1 cellular context compared by ENCODE assay signal in the genomic region with DNA sequence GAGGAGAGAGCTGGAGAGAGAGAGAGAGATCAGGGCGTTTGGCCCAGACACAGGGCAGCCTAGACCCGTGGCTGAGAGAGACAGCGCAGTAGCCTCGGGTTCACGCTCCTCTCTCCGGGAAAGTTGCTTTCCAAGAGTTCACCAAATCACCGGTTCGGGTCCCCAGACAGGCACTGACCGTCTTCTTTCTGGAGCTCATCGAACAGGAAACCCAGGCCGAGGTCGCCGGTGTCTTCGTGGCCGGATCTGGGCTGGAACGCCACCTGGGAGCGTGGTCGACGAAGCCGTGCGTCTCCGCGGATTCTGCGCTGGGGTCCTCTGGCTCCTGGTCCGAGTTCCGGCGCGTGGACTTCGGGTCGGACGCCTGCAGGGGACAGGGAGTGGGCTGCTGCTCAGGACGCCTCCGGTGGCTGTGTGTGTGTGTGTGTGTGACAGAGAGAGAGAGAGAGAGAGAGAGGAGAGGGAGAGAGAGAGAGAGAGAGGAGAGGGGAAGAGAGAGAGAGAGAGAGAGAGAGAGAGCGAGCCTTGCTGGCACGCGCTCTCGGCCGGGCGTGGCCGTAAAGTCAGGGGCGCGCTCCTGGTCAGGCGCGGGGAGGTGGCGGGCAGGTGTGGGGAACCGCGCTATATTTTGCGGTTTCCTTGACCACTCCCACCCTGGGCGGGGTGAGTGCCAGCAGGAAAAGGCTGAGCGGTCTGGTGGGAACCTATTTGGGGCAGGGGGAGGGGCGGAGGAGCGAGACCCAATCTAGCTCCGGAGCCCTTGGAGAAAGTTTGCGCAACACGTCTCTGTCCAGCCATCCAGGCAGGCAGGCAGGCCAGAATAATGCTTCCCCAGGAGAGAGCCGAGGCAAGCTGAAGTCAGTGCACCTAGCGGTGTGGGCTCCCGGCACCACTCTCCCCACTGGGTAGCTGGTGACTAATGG.
A peak's percentile ranks its signal among the peaks of the same experiment; 100 is the strongest.
TF ChIP-seq lines count a peak whose summit lies in the region.

No MANE protein-coding gene starts in this region.

TF ChIP-seq in HEK293, 187 proteins besides CTCF, POLR2A, EP300 and RAD21 (continued from another document):
- TF ChIP-seq, protein P1, sequence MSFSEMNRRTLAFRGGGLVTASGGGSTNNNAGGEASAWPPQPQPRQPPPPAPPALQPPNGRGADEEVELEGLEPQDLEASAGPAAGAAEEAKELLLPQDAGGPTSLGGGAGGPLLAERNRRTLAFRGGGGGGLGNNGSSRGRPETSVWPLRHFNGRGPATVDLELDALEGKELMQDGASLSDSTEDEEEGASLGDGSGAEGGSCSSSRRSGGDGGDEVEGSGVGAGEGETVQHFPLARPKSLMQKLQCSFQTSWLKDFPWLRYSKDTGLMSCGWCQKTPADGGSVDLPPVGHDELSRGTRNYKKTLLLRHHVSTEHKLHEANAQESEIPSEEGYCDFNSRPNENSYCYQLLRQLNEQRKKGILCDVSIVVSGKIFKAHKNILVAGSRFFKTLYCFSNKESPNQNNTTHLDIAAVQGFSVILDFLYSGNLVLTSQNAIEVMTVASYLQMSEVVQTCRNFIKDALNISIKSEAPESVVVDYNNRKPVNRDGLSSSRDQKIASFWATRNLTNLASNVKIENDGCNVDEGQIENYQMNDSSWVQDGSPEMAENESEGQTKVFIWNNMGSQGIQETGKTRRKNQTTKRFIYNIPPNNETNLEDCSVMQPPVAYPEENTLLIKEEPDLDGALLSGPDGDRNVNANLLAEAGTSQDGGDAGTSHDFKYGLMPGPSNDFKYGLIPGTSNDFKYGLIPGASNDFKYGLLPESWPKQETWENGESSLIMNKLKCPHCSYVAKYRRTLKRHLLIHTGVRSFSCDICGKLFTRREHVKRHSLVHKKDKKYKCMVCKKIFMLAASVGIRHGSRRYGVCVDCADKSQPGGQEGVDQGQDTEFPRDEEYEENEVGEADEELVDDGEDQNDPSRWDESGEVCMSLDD (tag by site-specific recombination; IDR thresholded peaks at IDR 0.05) = 0 out of 2 replicates have a peak, but pooled peaks have one; percentile 20
- TF ChIP-seq GLI4 (tag by site-specific recombination; IDR thresholded peaks at IDR 0.05) = 0 out of 2 replicates have a peak, but pooled peaks have one; percentile 37
- no peak for TF ChIP-seq KLF10 (tag by site-specific recombination; IDR thresholded peaks at IDR 0.05)
- TF ChIP-seq BCL11A (tag by site-specific recombination; IDR thresholded peaks at IDR 0.05; ENCODE audit: low read depth) = no peak
- TF ChIP-seq, protein P2, sequence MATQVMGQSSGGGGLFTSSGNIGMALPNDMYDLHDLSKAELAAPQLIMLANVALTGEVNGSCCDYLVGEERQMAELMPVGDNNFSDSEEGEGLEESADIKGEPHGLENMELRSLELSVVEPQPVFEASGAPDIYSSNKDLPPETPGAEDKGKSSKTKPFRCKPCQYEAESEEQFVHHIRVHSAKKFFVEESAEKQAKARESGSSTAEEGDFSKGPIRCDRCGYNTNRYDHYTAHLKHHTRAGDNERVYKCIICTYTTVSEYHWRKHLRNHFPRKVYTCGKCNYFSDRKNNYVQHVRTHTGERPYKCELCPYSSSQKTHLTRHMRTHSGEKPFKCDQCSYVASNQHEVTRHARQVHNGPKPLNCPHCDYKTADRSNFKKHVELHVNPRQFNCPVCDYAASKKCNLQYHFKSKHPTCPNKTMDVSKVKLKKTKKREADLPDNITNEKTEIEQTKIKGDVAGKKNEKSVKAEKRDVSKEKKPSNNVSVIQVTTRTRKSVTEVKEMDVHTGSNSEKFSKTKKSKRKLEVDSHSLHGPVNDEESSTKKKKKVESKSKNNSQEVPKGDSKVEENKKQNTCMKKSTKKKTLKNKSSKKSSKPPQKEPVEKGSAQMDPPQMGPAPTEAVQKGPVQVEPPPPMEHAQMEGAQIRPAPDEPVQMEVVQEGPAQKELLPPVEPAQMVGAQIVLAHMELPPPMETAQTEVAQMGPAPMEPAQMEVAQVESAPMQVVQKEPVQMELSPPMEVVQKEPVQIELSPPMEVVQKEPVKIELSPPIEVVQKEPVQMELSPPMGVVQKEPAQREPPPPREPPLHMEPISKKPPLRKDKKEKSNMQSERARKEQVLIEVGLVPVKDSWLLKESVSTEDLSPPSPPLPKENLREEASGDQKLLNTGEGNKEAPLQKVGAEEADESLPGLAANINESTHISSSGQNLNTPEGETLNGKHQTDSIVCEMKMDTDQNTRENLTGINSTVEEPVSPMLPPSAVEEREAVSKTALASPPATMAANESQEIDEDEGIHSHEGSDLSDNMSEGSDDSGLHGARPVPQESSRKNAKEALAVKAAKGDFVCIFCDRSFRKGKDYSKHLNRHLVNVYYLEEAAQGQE (tag by site-specific recombination; IDR thresholded peaks at IDR 0.05) = peak; percentile 80
- 0 out of 2 replicates have a peak, but pooled peaks have one; percentile 12 for TF ChIP-seq ZNF843 (tag by site-specific recombination; IDR thresholded peaks at IDR 0.05)
- TF ChIP-seq, protein P3, sequence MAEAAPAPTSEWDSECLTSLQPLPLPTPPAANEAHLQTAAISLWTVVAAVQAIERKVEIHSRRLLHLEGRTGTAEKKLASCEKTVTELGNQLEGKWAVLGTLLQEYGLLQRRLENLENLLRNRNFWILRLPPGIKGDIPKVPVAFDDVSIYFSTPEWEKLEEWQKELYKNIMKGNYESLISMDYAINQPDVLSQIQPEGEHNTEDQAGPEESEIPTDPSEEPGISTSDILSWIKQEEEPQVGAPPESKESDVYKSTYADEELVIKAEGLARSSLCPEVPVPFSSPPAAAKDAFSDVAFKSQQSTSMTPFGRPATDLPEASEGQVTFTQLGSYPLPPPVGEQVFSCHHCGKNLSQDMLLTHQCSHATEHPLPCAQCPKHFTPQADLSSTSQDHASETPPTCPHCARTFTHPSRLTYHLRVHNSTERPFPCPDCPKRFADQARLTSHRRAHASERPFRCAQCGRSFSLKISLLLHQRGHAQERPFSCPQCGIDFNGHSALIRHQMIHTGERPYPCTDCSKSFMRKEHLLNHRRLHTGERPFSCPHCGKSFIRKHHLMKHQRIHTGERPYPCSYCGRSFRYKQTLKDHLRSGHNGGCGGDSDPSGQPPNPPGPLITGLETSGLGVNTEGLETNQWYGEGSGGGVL (tag by site-specific recombination; IDR thresholded peaks at IDR 0.05) = peak; percentile 94
- TF ChIP-seq ZNF548 (tag by site-specific recombination; IDR thresholded peaks at IDR 0.05) = 0 out of 2 replicates have a peak, but pooled peaks have one; percentile 18
- TF ChIP-seq ZNF510 (tag by site-specific recombination; IDR thresholded peaks at IDR 0.05; ENCODE audit: insufficient replicate concordance) = no peak
- peak; percentile 95 for TF ChIP-seq ZNF335 (tag by site-specific recombination; conservative IDR thresholded peaks at IDR 0.05)
- 0 out of 2 replicates have a peak, but pooled peaks have one; percentile 19 for TF ChIP-seq SCRT1 (tag by site-specific recombination; IDR thresholded peaks at IDR 0.05; ENCODE audit: borderline replicate concordance)
TF ChIP-seq in HEK293: peak in this region for 35.
